In the genomic region with DNA sequence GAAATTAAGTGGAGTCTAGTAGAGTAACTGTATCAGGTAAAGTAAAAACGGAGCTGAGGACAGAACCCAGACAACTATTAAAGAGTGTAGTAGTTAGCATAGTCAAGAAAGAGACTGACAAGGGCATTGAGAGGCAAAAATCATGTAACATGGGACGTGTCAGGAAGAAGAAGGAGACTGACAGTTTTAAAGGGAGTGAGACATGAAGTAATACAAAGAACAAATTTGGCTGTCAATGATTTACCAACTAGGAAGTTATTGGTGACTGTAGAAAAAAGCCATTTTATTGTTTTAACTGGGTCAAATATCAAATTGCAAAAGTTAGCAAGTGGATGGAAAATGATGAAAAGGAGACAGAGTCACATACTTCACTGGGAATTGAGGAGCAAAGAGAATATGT, we compare ENCODE assay signal across 3 cellular contexts.
TF ChIP-seq lines count a peak whose summit lies in the region.

No MANE protein-coding gene starts in this region.

TF ChIP-seq in liver, 16 proteins besides CTCF, POLR2A, EP300 and RAD21:
- TF ChIP-seq, protein P1, sequence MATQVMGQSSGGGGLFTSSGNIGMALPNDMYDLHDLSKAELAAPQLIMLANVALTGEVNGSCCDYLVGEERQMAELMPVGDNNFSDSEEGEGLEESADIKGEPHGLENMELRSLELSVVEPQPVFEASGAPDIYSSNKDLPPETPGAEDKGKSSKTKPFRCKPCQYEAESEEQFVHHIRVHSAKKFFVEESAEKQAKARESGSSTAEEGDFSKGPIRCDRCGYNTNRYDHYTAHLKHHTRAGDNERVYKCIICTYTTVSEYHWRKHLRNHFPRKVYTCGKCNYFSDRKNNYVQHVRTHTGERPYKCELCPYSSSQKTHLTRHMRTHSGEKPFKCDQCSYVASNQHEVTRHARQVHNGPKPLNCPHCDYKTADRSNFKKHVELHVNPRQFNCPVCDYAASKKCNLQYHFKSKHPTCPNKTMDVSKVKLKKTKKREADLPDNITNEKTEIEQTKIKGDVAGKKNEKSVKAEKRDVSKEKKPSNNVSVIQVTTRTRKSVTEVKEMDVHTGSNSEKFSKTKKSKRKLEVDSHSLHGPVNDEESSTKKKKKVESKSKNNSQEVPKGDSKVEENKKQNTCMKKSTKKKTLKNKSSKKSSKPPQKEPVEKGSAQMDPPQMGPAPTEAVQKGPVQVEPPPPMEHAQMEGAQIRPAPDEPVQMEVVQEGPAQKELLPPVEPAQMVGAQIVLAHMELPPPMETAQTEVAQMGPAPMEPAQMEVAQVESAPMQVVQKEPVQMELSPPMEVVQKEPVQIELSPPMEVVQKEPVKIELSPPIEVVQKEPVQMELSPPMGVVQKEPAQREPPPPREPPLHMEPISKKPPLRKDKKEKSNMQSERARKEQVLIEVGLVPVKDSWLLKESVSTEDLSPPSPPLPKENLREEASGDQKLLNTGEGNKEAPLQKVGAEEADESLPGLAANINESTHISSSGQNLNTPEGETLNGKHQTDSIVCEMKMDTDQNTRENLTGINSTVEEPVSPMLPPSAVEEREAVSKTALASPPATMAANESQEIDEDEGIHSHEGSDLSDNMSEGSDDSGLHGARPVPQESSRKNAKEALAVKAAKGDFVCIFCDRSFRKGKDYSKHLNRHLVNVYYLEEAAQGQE (IDR thresholded peaks at IDR 0.05): no peak
- TF ChIP-seq, protein P2, sequence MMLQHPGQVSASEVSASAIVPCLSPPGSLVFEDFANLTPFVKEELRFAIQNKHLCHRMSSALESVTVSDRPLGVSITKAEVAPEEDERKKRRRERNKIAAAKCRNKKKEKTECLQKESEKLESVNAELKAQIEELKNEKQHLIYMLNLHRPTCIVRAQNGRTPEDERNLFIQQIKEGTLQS (IDR thresholded peaks at IDR 0.05): no peak
- TF ChIP-seq FOXA1 (IDR thresholded peaks at IDR 0.05) (no peak), YY1 (IDR thresholded peaks at IDR 0.05) (no peak), TAF1 (conservative IDR thresholded peaks at IDR 0.05) (no peak), RXRA (IDR thresholded peaks at IDR 0.05) (peak in 1 of 2 donors; percentile 40)

TF ChIP-seq in HepG2, 621 proteins besides CTCF, POLR2A, EP300 and RAD21 (continued from another document):
- TF ChIP-seq, protein P3, sequence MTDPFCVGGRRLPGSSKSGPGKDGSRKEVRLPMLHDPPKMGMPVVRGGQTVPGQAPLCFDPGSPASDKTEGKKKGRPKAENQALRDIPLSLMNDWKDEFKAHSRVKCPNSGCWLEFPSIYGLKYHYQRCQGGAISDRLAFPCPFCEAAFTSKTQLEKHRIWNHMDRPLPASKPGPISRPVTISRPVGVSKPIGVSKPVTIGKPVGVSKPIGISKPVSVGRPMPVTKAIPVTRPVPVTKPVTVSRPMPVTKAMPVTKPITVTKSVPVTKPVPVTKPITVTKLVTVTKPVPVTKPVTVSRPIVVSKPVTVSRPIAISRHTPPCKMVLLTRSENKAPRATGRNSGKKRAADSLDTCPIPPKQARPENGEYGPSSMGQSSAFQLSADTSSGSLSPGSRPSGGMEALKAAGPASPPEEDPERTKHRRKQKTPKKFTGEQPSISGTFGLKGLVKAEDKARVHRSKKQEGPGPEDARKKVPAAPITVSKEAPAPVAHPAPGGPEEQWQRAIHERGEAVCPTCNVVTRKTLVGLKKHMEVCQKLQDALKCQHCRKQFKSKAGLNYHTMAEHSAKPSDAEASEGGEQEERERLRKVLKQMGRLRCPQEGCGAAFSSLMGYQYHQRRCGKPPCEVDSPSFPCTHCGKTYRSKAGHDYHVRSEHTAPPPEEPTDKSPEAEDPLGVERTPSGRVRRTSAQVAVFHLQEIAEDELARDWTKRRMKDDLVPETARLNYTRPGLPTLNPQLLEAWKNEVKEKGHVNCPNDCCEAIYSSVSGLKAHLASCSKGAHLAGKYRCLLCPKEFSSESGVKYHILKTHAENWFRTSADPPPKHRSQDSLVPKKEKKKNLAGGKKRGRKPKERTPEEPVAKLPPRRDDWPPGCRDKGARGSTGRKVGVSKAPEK (CRISPR knock-in tag; IDR thresholded peaks at IDR 0.05; ENCODE audit: borderline replicate concordance): no peak
- TF ChIP-seq SRF (IDR thresholded peaks at IDR 0.05; ENCODE audit: low read depth, low read length) (no peak), SMAD1 (CRISPR knock-in tag; IDR thresholded peaks at IDR 0.05; ENCODE audit: borderline replicate concordance, low read depth) (no peak), TBL1XR1 (IDR thresholded peaks at IDR 0.05; ENCODE audit: borderline replicate concordance, low read length, partially characterized antibody) (no peak), SAP130 (CRISPR knock-in tag; IDR thresholded peaks at IDR 0.05; ENCODE audit: low read depth) (no peak)
- TF ChIP-seq, protein P4, sequence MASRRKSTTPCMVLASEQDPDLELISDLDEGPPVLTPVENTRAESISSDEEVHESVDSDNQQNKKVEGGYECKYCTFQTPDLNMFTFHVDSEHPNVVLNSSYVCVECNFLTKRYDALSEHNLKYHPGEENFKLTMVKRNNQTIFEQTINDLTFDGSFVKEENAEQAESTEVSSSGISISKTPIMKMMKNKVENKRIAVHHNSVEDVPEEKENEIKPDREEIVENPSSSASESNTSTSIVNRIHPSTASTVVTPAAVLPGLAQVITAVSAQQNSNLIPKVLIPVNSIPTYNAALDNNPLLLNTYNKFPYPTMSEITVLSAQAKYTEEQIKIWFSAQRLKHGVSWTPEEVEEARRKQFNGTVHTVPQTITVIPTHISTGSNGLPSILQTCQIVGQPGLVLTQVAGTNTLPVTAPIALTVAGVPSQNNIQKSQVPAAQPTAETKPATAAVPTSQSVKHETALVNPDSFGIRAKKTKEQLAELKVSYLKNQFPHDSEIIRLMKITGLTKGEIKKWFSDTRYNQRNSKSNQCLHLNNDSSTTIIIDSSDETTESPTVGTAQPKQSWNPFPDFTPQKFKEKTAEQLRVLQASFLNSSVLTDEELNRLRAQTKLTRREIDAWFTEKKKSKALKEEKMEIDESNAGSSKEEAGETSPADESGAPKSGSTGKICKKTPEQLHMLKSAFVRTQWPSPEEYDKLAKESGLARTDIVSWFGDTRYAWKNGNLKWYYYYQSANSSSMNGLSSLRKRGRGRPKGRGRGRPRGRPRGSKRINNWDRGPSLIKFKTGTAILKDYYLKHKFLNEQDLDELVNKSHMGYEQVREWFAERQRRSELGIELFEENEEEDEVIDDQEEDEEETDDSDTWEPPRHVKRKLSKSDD (CRISPR knock-in tag; IDR thresholded peaks at IDR 0.05; ENCODE audit: low read depth): no peak

TF ChIP-seq in neural cell, 6 proteins besides CTCF, POLR2A, EP300 and RAD21 (continued from another document):
- TF ChIP-seq, protein P1 (IDR thresholded peaks at IDR 0.05; ENCODE audit: borderline replicate concordance): no peak
- TF ChIP-seq SMC3 (conservative IDR thresholded peaks at IDR 0.05; ENCODE audit: poor library complexity) (no peak), MXI1 (conservative IDR thresholded peaks at IDR 0.05; ENCODE audit: poor library complexity, severe bottlenecking) (no peak), TAF1 (IDR thresholded peaks at IDR 0.05; ENCODE audit: low read depth) (no peak)
